8 cellular contexts compared by ENCODE assay signal in the genomic region with DNA sequence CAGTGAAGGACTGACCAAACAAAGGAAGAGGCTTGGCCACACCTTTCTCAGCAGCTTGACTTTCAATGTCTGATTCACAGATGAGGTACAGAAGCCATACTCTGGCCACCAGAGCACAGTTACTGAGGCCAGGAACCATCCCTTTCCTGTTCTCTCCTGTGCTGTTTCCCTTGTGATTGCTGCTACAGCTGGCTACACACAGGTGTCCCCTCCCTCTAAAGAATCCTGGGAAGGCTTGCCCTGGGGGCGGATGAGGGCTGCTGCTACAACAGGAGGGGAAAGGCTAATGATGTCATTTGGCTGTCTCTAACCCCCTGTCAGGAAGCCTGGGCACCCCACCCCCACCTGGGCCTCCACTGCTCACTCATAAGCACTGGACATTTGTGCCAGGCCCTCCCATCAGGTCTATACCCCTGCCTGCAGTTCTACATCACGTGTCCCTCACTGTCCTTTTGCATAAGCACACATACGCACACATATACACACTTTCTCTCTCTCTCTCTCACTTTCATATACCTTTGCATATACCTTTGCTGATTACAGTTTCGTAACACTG. TPM values are rescaled to one million over a fixed set of nuclear protein-coding genes. Genes with fewer than 3 reads are reported as not detected.
DNase-seq lines count a peak whose midpoint lies in the region; ATAC-seq and TF ChIP-seq lines count a peak whose summit lies in the region.

No MANE protein-coding gene starts in this region.

- H3K4me3 ChIP-seq in CD4-positive, CD25-positive, alpha-beta regulatory T cell (ENCODE audit: low read depth, low read length), result no peak overlapping the region
- no peak overlapping the region for H3K4me3 ChIP-seq in tibial nerve

- H3K27me3 ChIP-seq in CD4-positive, CD25-positive, alpha-beta regulatory T cell (ENCODE audit: control insufficient read depth, insufficient read depth, low read length), result no peaks in the 10 kb centered on the region
- H3K27me3 ChIP-seq in tibial nerve, result no peaks in the 10 kb centered on the region

- no peak for TF ChIP-seq POLR2A in tibial nerve (IDR thresholded peaks at IDR 0.05)

- H3K27ac ChIP-seq in CD4-positive, CD25-positive, alpha-beta regulatory T cell (ENCODE audit: insufficient read depth, low read length, poor library complexity, severe bottlenecking), result no peak overlapping the region
- H3K27ac ChIP-seq in tibial nerve, result peak overlapping the region in 3 of 4 donors; percentile 55 to 96 (median 89)

- WGBS in tibial nerve, 2 donors, result 84 to 85% methylated on average over 4 of the region's 4 CpGs

- H3K9me3 ChIP-seq in CD4-positive, CD25-positive, alpha-beta regulatory T cell (ENCODE audit: control insufficient read depth in 2 of 2, low read length in 2 of 2), result no peaks in the 10 kb centered on the region
- no peaks in the 10 kb centered on the region for H3K9me3 ChIP-seq in tibial nerve

- H3K4me1 Mint-ChIP-seq in CD4-positive, CD25-positive, alpha-beta regulatory T cell, result peaks cover 21 to 95% (median 60%) of the 10 kb centered on the region in 4 donors
- H3K4me1 Mint-ChIP-seq in IgD-negative memory B cell, result peaks cover 71 to 77% (median 72%) of the 10 kb centered on the region in 3 donors

- H3K9me3 Mint-ChIP-seq in CD4-positive, CD25-positive, alpha-beta regulatory T cell, result no peaks in the 10 kb centered on the region
- H3K9me3 Mint-ChIP-seq in IgD-negative memory B cell, result no peaks in the 10 kb centered on the region

- H3K36me3 ChIP-seq in CD4-positive, CD25-positive, alpha-beta regulatory T cell (ENCODE audit: control insufficient read depth, insufficient read depth, low read length), result no peaks in the 10 kb centered on the region
- peaks cover 0 to 12% (median 0%) of the 10 kb centered on the region in 3 donors for H3K36me3 ChIP-seq in tibial nerve

- DNase-seq in CD4-positive, CD25-positive, alpha-beta regulatory T cell, result peak in 1 of 3 donors; percentile 24
- no peak for DNase-seq in tibial nerve (ENCODE audit: low spot score in 2 of 2)
- DNase-seq in NCI-H187 treated with DMSO at 0.1 percent for 48 hours (lab: John Stamatoyannopoulos, UW), result no peak
- no peak for DNase-seq in DMS79 treated with DMSO at 0.1 percent for 48 hours (lab: John Stamatoyannopoulos, UW)
- DNase-seq in KBM-7, result no peak

- TF ChIP-seq EP300 in tibial nerve (IDR thresholded peaks at IDR 0.05), result no peak

- no peaks in the 10 kb centered on the region for H3K27me3 Mint-ChIP-seq in CD4-positive, CD25-positive, alpha-beta regulatory T cell
- no peaks in the 10 kb centered on the region for H3K27me3 Mint-ChIP-seq in IgD-negative memory B cell

- H3K4me1 ChIP-seq in CD4-positive, CD25-positive, alpha-beta regulatory T cell (ENCODE audit: control insufficient read depth, insufficient read depth, low read length, poor library complexity, severe bottlenecking), result peaks cover 56% of the 10 kb centered on the region
- peaks cover 0 to 87% (median 64%) of the 10 kb centered on the region in 4 donors for H3K4me1 ChIP-seq in tibial nerve

- peak overlapping the region in 3 of 4 donors; percentile 54 to 83 (median 56) for H3K4me3 Mint-ChIP-seq in CD4-positive, CD25-positive, alpha-beta regulatory T cell
- H3K4me3 Mint-ChIP-seq in IgD-negative memory B cell, result peak overlapping the region; percentile 6 to 67 (median 31)

- peaks cover 23% of the 10 kb centered on the region for H3K36me3 Mint-ChIP-seq in CD4-positive, CD25-positive, alpha-beta regulatory T cell
- peaks cover 13% of the 10 kb centered on the region for H3K36me3 Mint-ChIP-seq in IgD-negative memory B cell

- in situ Hi-C loops in KBM-7 (cut with MboI; ENCODE audit: low pct_unique_long_range_greater_than_20kb, low sequenced_read_pairs), result no loop called here

- ATAC-seq in CD4-positive, CD25-positive, alpha-beta regulatory T cell (ENCODE audit: low read depth in 2 of 2), result no peak
- ATAC-seq in GM19452 (IDR thresholded peaks at IDR 0.05; ENCODE audit: unreplicated experiment) (peak; percentile 66), esophagus mucosa (peak; percentile 30)

- peak overlapping the region; percentile 58 to 94 (median 80) for H3K27ac Mint-ChIP-seq in CD4-positive, CD25-positive, alpha-beta regulatory T cell
- H3K27ac Mint-ChIP-seq in IgD-negative memory B cell, result peak overlapping the region in 2 of 3 donors; percentile 95 to 98

- TF ChIP-seq CTCF in tibial nerve (IDR thresholded peaks at IDR 0.05), result no peak

RNA-seq across cellular contexts. Expression of a gene that starts 41.3 kb away (rescaled TPM):
- total RNA-seq in CD4-positive, CD25-positive, alpha-beta regulatory T cell, result 6.3 TPM
- 1 to 10 TPM in 3 of 4 donors, under 1 TPM in 1; 0.78 to 3.2 (median 1.7) TPM for polyA plus RNA-seq in CD4-positive, CD25-positive, alpha-beta regulatory T cell
- polyA plus RNA-seq in IgD-negative memory B cell, result 5.7 TPM
- 16.1 TPM for total RNA-seq in esophagus mucosa
- total RNA-seq in tibial nerve, result 10 to 100 TPM; 18.1 to 36.0 (median 21.4) TPM

RNA-seq across cellular contexts. Expression of a gene that starts 42.5 kb away (rescaled TPM):
- total RNA-seq in CD4-positive, CD25-positive, alpha-beta regulatory T cell, result 21.4 TPM
- 1 to 10 TPM; 3.8 to 9.0 (median 5.0) TPM for polyA plus RNA-seq in CD4-positive, CD25-positive, alpha-beta regulatory T cell
- 5.6 TPM for polyA plus RNA-seq in IgD-negative memory B cell
- total RNA-seq in esophagus mucosa, result 3.0 TPM
- 10 to 100 TPM; 48.3 to 64.2 (median 58.9) TPM for total RNA-seq in tibial nerve

RNA-seq across cellular contexts. Expression of a gene that starts 59.2 kb away (rescaled TPM):
- total RNA-seq in CD4-positive, CD25-positive, alpha-beta regulatory T cell, result not detected
- under 1 TPM in 1 of 4 donors, not detected in 3; 0.14 TPM for polyA plus RNA-seq in CD4-positive, CD25-positive, alpha-beta regulatory T cell
- polyA plus RNA-seq in IgD-negative memory B cell, result 0.16 TPM
- total RNA-seq in esophagus mucosa, result 0.36 TPM
- total RNA-seq in tibial nerve, result under 1 TPM in 3 of 4 donors, not detected in 1; 0.42 to 0.98 (median 0.44) TPM

Comparison
In these comparisons a context has a peak if more than half of its experiments do, and no peak if none do; other contexts are left out.
1. ATAC-seq: peak in GM19452 (single experiment) and esophagus mucosa (single experiment); none in CD4-positive, CD25-positive, alpha-beta regulatory T cell (0 of 2).